ENCODE assay signal across 24 cellular contexts in the genomic region with DNA sequence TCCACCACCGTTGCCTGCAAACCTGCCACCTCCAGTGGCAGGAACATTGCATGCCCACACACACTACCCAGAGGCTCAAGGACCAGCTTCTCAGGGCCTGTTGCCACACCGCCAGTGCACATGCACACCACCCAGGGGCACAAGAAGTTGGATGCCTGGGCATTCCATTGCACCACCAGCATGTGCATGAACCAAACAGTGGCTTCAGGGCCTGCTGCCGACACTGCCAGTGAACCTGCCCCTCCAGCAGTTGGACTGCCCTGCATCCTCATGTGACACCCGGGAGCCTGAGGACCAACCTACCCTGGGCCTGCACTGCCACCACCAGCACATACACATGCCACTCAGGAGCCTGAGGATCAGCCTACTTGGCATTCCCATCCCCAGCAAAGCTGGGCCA.
"Had no signal": no experiment of that assay in that cellular context is flagged by ENCODE, and none has a peak within 500 bp of the region (broad histone marks: within the 10 kb centered on the region; RNA-seq: fewer than 3 reads in every experiment).

No MANE protein-coding gene starts in this region.

- ATAC-seq: left colon; left lung; natural killer cell; sciatic nerve; stimulated activated effector memory CD8-positive, alpha-beta T cell treated with anti-CD3 and anti-CD28 coated beads, Interleukin-12 subunit alpha, Interleukin-12 subunit beta, amount 100 ng/mL, for 72 hours had no signal

- DNase-seq: head of caudate nucleus; hippocampal formation; left colon; mesendoderm; naive B cell; natural killer cell; nephron progenitor cell; ovary; stimulated activated CD4-positive, alpha-beta T cell treated with anti-CD3 and anti-CD28 coated beads, Interleukin-4, amount 100 ng/mL, for 24 hours; stimulated activated naive CD4-positive, alpha-beta T cell; substantia nigra had no signal

- H3K27ac ChIP-seq: left lung, neural progenitor cell, ovary, right atrium auricular region, skin epidermis, tibial nerve, upper lobe of left lung had no signal

- H2AFZ ChIP-seq: neural progenitor cell had no signal

- H3K4me2 ChIP-seq: neural progenitor cell had no signal

- H3K4me1 ChIP-seq: left lung, neural progenitor cell, right atrium auricular region, tibial nerve, upper lobe of left lung had no signal

- H3K4me3 Mint-ChIP-seq: mesothelial cell of epicardium; naive B cell; natural killer cell; nephron progenitor cell; neural progenitor cell; stimulated activated effector memory CD8-positive, alpha-beta T cell treated with anti-CD3 and anti-CD28 coated beads, Interleukin-12 subunit alpha, Interleukin-12 subunit beta, amount 100 ng/mL, for 72 hours; stimulated activated naive CD8-positive, alpha-beta T cell treated with anti-CD3 and anti-CD28 coated beads, Interleukin-15, Interleukin-2, amounts not matched to agents 100 ng/mL and 50 ng/mL, for 24 hours had no signal

- H3K9ac ChIP-seq: neural progenitor cell had no signal

- FAIRE-seq: keratinocyte had no signal

- H3K4me1 Mint-ChIP-seq: naive B cell; natural killer cell; nephron progenitor cell; neural progenitor cell; stimulated activated effector memory CD8-positive, alpha-beta T cell treated with anti-CD3 and anti-CD28 coated beads, Interleukin-12 subunit alpha, Interleukin-12 subunit beta, amount 100 ng/mL, for 72 hours had no signal

- H3K4me3 ChIP-seq: left lung, lung, neural progenitor cell, ovary, right atrium auricular region, skin epidermis, tibial nerve, upper lobe of left lung had no signal

- H3K9me3 ChIP-seq: ovary had no signal

- H3K27me3 ChIP-seq: left lung, neural progenitor cell, ovary, right atrium auricular region, tibial nerve, upper lobe of left lung had no signal

- H3K27ac Mint-ChIP-seq: mesothelial cell of epicardium; naive B cell; natural killer cell; nephron progenitor cell; neural progenitor cell; progenitor cell of endocrine pancreas; stimulated activated effector memory CD8-positive, alpha-beta T cell treated with anti-CD3 and anti-CD28 coated beads, Interleukin-12 subunit alpha, Interleukin-12 subunit beta, amount 100 ng/mL, for 72 hours; stimulated activated naive CD8-positive, alpha-beta T cell treated with anti-CD3 and anti-CD28 coated beads, Interleukin-15, Interleukin-2, amounts not matched to agents 100 ng/mL and 50 ng/mL, for 24 hours had no signal

- H3K36me3 Mint-ChIP-seq: mesothelial cell of epicardium; naive B cell; natural killer cell; neural progenitor cell; stimulated activated effector memory CD8-positive, alpha-beta T cell treated with anti-CD3 and anti-CD28 coated beads, Interleukin-12 subunit alpha, Interleukin-12 subunit beta, amount 100 ng/mL, for 72 hours had no signal

- H3K9me3 Mint-ChIP-seq: nephron progenitor cell, neural progenitor cell had no signal

- H3K36me3 ChIP-seq: left lung, neural progenitor cell, ovary, right atrium auricular region, tibial nerve, upper lobe of left lung had no signal

- H3K27me3 Mint-ChIP-seq: naive B cell; progenitor cell of endocrine pancreas; stimulated activated naive CD8-positive, alpha-beta T cell treated with anti-CD3 and anti-CD28 coated beads, Interleukin-15, Interleukin-2, amounts not matched to agents 100 ng/mL and 50 ng/mL, for 24 hours had no signal
